In the genomic region with DNA sequence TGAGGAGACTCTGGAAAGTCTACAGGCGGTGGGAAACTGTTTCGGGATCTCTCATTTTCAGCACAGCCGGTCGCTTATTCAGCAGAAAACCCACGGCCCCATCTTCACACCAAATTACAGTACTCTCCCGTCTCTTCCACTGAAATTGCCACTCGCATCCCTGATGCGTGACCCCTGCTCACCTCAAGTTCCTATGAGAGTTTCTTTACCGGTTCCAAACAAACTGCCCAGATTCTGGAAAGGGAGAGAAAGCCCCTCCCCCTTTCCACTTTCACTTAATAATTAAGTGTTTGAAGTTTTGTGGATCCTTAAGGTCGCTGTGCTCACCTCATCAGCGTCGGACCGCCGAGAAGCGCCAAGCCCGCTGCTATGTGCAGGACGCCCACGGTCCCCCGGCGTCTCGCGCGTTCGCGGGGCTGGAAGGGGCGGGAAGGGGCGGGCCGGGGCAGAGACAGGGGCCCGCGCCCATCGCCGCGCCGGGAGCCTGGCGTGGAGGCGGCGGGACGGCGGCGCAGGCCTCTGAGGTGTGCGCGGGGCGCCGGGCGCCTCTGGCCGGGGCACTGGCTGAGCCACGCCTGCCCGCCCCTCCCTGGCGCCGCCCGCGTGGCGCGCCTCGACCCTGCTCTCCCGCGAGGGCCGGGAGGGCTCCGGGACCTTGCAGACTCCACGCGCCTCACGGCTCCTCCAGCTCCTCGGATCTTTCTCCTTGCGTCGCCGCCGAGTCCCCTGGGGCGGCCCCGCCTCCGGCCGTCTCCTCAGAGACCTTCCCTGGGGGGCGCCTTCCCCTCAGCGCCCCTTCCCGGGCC, we compare ENCODE assay signal across 8 cellular contexts. TPM values are rescaled to one million over a fixed set of nuclear protein-coding genes. Genes with fewer than 3 reads are reported as not detected.
DNase-seq lines count a peak whose midpoint lies in the region; ATAC-seq and TF ChIP-seq lines count a peak whose summit lies in the region.

A gene (minus strand): TSS at position 521 of the 806 bp plus-strand sequence. CDS start 41,124 bp downstream, outside the sequence.

- no peaks in the 10 kb centered on the region for H3K36me3 ChIP-seq in esophagus squamous epithelium
- no peaks in the 10 kb centered on the region for H3K36me3 ChIP-seq in neuronal stem cell (replicated peaks in 1 of 2; ENCODE audit: control insufficient read depth in 2 of 2, insufficient read depth in 2 of 2, low read length in 2 of 2)

- no peak within 1 kb of the TSS for H3K4ac ChIP-seq in neuronal stem cell (ENCODE audit: low read length)

- peak within 1 kb of the TSS; percentile 77 for H3K4me2 ChIP-seq in neuronal stem cell (ENCODE audit: insufficient read depth, low read length, poor library complexity, severe bottlenecking)

- TF ChIP-seq CTCF in esophagus squamous epithelium (IDR thresholded peaks at IDR 0.05): no peak

- H3K27ac ChIP-seq in esophagus squamous epithelium: peak within 1 kb of the TSS in 1 of 4 donors; percentile 29
- no peak within 1 kb of the TSS for H3K27ac ChIP-seq in neuronal stem cell (replicated peaks; ENCODE audit: low read length)

- H3K9me3 ChIP-seq in esophagus squamous epithelium: no peaks in the 10 kb centered on the region
- peaks cover 2% of the 10 kb centered on the region in 2 donors for H3K9me3 ChIP-seq in neuronal stem cell (replicated peaks in 1 of 2; ENCODE audit: control insufficient read depth in 2 of 2, insufficient read depth in 1 of 2, low read depth in 1 of 2, low read length in 2 of 2)

- H3K23ac ChIP-seq in neuronal stem cell (ENCODE audit: low read depth, low read length, poor library complexity): peak within 1 kb of the TSS; percentile 52

- no peak within 1 kb of the TSS for H3K14ac ChIP-seq in neuronal stem cell (ENCODE audit: low read length)

- DNase-seq in ELF-1 (ENCODE audit: low read depth, low spot score) (peak; percentile 42), NCI-H446 treated with DMSO at 0.1 percent for 48 hours (lab: John Stamatoyannopoulos, UW) (peak; percentile 21), esophagus squamous epithelium (lab: John Stamatoyannopoulos, UW) (no peak), neuronal stem cell (ENCODE audit: low spot score) (no peak), NCI-H187 treated with DMSO at 0.1 percent for 48 hours (lab: John Stamatoyannopoulos, UW) (no peak), HT-29 (ENCODE audit: low spot score) (no peak), cerebellum (ENCODE audit: low spot score) (no peak)

- H3K4me3 ChIP-seq in esophagus squamous epithelium: peak within 1 kb of the TSS; percentile 35 to 73 (median 52)
- H3K4me3 ChIP-seq in neuronal stem cell (ENCODE audit: low read length in 2 of 2): peak within 1 kb of the TSS; percentile 10 to 73

- no peak within 1 kb of the TSS for H2BK15ac ChIP-seq in neuronal stem cell (ENCODE audit: low read length)

- no peak for ATAC-seq in HG03025 (IDR thresholded peaks at IDR 0.05; ENCODE audit: low FRiP score, unreplicated experiment)

- H4K91ac ChIP-seq in neuronal stem cell (ENCODE audit: low read depth, low read length, poor library complexity): no peak within 1 kb of the TSS

- 26 to 28% methylated on average over 9 to 11 of the region's 74 CpGs for WGBS in esophagus squamous epithelium, 2 donors
- no CpG with 5 or more reads among the region's 74 CpGs for WGBS in neuronal stem cell (ENCODE audit: extremely low coverage in 2 of 2, insufficient read length in 2 of 2, insufficient replicate concordance in 1 of 2), 2 donors

- H2AK5ac ChIP-seq in neuronal stem cell (ENCODE audit: low read depth, low read length): peak within 1 kb of the TSS; percentile 48

- H3K79me1 ChIP-seq in neuronal stem cell (ENCODE audit: low read depth, low read length): no peaks in the 10 kb centered on the region

- H2BK120ac ChIP-seq in neuronal stem cell (ENCODE audit: low read depth, low read length): no peak within 1 kb of the TSS

- H3K4me1 ChIP-seq in esophagus squamous epithelium: peaks cover 0 to 15% (median 3%) of the 10 kb centered on the region in 3 donors
- H3K4me1 ChIP-seq in neuronal stem cell (ENCODE audit: control insufficient read depth in 2 of 2, insufficient read depth in 1 of 2, low read depth in 1 of 2, low read length in 2 of 2): peaks cover 0 to 2% of the 10 kb centered on the region in 2 donors

- no peak within 1 kb of the TSS for H4K8ac ChIP-seq in neuronal stem cell (ENCODE audit: low read depth, low read length)

- H3K18ac ChIP-seq in neuronal stem cell (ENCODE audit: low read length): peak within 1 kb of the TSS; percentile 92

- H2BK5ac ChIP-seq in neuronal stem cell (ENCODE audit: low read length): no peak within 1 kb of the TSS

- peaks cover 0 to 33% (median 0%) of the 10 kb centered on the region in 4 donors for H3K27me3 ChIP-seq in esophagus squamous epithelium
- peaks cover 0 to 38% (median 13%) of the 10 kb centered on the region in 3 experiments for H3K27me3 ChIP-seq in neuronal stem cell (ENCODE audit: control insufficient read depth in 3 of 3, insufficient read depth in 3 of 3, low read depth in 1 of 3, low read length in 3 of 3)

- intact Hi-C loops in esophagus squamous epithelium (cut with DNase I): no loop called here

- H3K9ac ChIP-seq in neuronal stem cell (ENCODE audit: low read depth, low read length, poor library complexity): peak within 1 kb of the TSS; percentile 64

- no peak for TF ChIP-seq POLR2A in esophagus squamous epithelium (IDR thresholded peaks at IDR 0.05)

- H2AFZ ChIP-seq in neuronal stem cell (ENCODE audit: low read length): peak within 1 kb of the TSS; percentile 78

- H2BK12ac ChIP-seq in neuronal stem cell (ENCODE audit: low read length): no peak within 1 kb of the TSS

RNA-seq across cellular contexts. Expression of the gene that starts here (rescaled TPM):
- total RNA-seq in esophagus squamous epithelium: under 1 TPM in 3 of 4 donors, not detected in 1; 0.19 to 0.94 (median 0.57) TPM
- 1.3 TPM for polyA plus RNA-seq in neuronal stem cell (2013, experiment 1 of 2)
- 1.3 TPM for polyA plus RNA-seq in neuronal stem cell (2013, experiment 2 of 2)
- 0.05 and 0.25 TPM in 2 replicates for total RNA-seq in HT-29 (2014; rRNA removed; shearing (Covaris generic))
- 6.2 TPM for total RNA-seq in cerebellum

Comparison
In these comparisons a context has a peak if more than half of its experiments do, and no peak if none do; other contexts are left out.
1. DNase-seq: peak in ELF-1 (single experiment) and NCI-H446 treated with DMSO at 0.1 percent for 48 hours (single experiment); none in esophagus squamous epithelium (single experiment), neuronal stem cell (single experiment), NCI-H187 treated with DMSO at 0.1 percent for 48 hours (single experiment), HT-29 (single experiment) and cerebellum (single experiment).